Comparison of ENCODE assay signal across 20 cellular contexts in genomic region chr1:6065093-6065878, GRCh38.
"Had no signal": no experiment of that assay in that cellular context is flagged by ENCODE, and none has a peak within 500 bp of the region (broad histone marks: within the 10 kb centered on the region; RNA-seq: fewer than 3 reads in every experiment).

No MANE protein-coding gene starts in this region.

- H2AFZ ChIP-seq: parathyroid adenoma had no signal

- H3K36me3 ChIP-seq: colonic mucosa, tibial nerve, uterus had no signal

- ATAC-seq: activated CD4-positive, alpha-beta T cell treated with anti-CD3 and anti-CD28 coated beads for 36 hours; body of pancreas; mucosa of descending colon; WTC11 had no signal

- H3K9ac ChIP-seq: parathyroid adenoma had no signal

- H3K27me3 ChIP-seq: body of pancreas, colonic mucosa, tibial nerve, uterus had no signal

- H3K27me3 Mint-ChIP-seq: activated CD4-positive, alpha-beta T cell treated with anti-CD3 and anti-CD28 coated beads for 36 hours; activated naive CD8-positive, alpha-beta T cell treated with anti-CD3 and anti-CD28 coated beads, Interleukin-2, amount 10 ng/mL, durations not matched to agents 7 days and 5 days; natural killer cell treated with Interleukin-12 subunit alpha and Interleukin-12 subunit beta and Interleukin-15 and Interleukin-18, amount 100 ng/mL, for 72 hours; stimulated activated naive CD8-positive, alpha-beta T cell treated with anti-CD3 and anti-CD28 coated beads, Interleukin-15, Interleukin-2, amounts not matched to agents 100 ng/mL and 50 ng/mL, for 24 hours had no signal

- H3K4me3 Mint-ChIP-seq: activated CD4-positive, alpha-beta T cell treated with anti-CD3 and anti-CD28 coated beads for 36 hours; activated naive CD8-positive, alpha-beta T cell treated with anti-CD3 and anti-CD28 coated beads, Interleukin-2, amount 10 ng/mL, durations not matched to agents 7 days and 5 days; activated T-helper 1 cell treated with anti-CD3 and anti-CD28 coated beads, Interleukin-12 subunit alpha, Interleukin-12 subunit beta, Interleukin-2, Interleukin-4 antibody, amounts not matched to agents 30 ng/mL and 10 ng/mL and 1 ng/mL, durations not matched to agents 14 hours and 24 hours and 36 hours; natural killer cell treated with Interleukin-12 subunit alpha and Interleukin-12 subunit beta and Interleukin-15 and Interleukin-18, amount 100 ng/mL, for 72 hours; stimulated activated naive CD8-positive, alpha-beta T cell treated with anti-CD3 and anti-CD28 coated beads, Interleukin-15, Interleukin-2, amounts not matched to agents 100 ng/mL and 50 ng/mL, for 24 hours; T-helper 2 cell treated with Interferon-gamma antibody and Interleukin-4, amounts not matched to agents 5 μg/mL and 100 μg/mL, for 36 hours; WTC11 had no signal

- H3K36me3 Mint-ChIP-seq: WTC11 had no signal

- H3K4me3 ChIP-seq: body of pancreas, colonic mucosa, mucosa of descending colon, tibial nerve, uterus had no signal

- H3K79me2 ChIP-seq: parathyroid adenoma had no signal

- H3K4me1 ChIP-seq: body of pancreas, colonic mucosa, parathyroid adenoma, tibial nerve, uterus had no signal

- H3K9me3 ChIP-seq: body of pancreas, colonic mucosa, mucosa of descending colon, tibial nerve, uterus had no signal

- H3K4me1 Mint-ChIP-seq: activated naive CD8-positive, alpha-beta T cell treated with anti-CD3 and anti-CD28 coated beads, Interleukin-2, amount 10 ng/mL, durations not matched to agents 7 days and 5 days; WTC11 had no signal

- FAIRE-seq: endometrium, frontal cortex, TTC549 had no signal

- H3K9me3 Mint-ChIP-seq: activated naive CD8-positive, alpha-beta T cell treated with anti-CD3 and anti-CD28 coated beads, Interleukin-2, amount 10 ng/mL, durations not matched to agents 7 days and 5 days; activated T-helper 1 cell treated with anti-CD3 and anti-CD28 coated beads, Interleukin-12 subunit alpha, Interleukin-12 subunit beta, Interleukin-2, Interleukin-4 antibody, amounts not matched to agents 30 ng/mL and 10 ng/mL and 1 ng/mL, durations not matched to agents 14 hours and 24 hours and 36 hours; natural killer cell treated with Interleukin-12 subunit alpha and Interleukin-12 subunit beta and Interleukin-15 and Interleukin-18, amount 100 ng/mL, for 72 hours; stimulated activated naive CD8-positive, alpha-beta T cell treated with anti-CD3 and anti-CD28 coated beads, Interleukin-15, Interleukin-2, amounts not matched to agents 100 ng/mL and 50 ng/mL, for 24 hours; T-helper 2 cell treated with Interferon-gamma antibody and Interleukin-4, amounts not matched to agents 5 μg/mL and 100 μg/mL, for 36 hours; WTC11 had no signal

- H3K27ac Mint-ChIP-seq: activated CD4-positive, alpha-beta T cell treated with anti-CD3 and anti-CD28 coated beads for 36 hours; activated naive CD8-positive, alpha-beta T cell treated with anti-CD3 and anti-CD28 coated beads, Interleukin-2, amount 10 ng/mL, durations not matched to agents 7 days and 5 days; activated T-helper 1 cell treated with anti-CD3 and anti-CD28 coated beads, Interleukin-12 subunit alpha, Interleukin-12 subunit beta, Interleukin-2, Interleukin-4 antibody, amounts not matched to agents 30 ng/mL and 10 ng/mL and 1 ng/mL, durations not matched to agents 14 hours and 24 hours and 36 hours; natural killer cell treated with Interleukin-12 subunit alpha and Interleukin-12 subunit beta and Interleukin-15 and Interleukin-18, amount 100 ng/mL, for 72 hours; stimulated activated naive CD8-positive, alpha-beta T cell treated with anti-CD3 and anti-CD28 coated beads, Interleukin-15, Interleukin-2, amounts not matched to agents 100 ng/mL and 50 ng/mL, for 24 hours; T-helper 2 cell treated with Interferon-gamma antibody and Interleukin-4, amounts not matched to agents 5 μg/mL and 100 μg/mL, for 36 hours; WTC11 had no signal

- DNase-seq: activated CD4-positive, alpha-beta T cell treated with anti-CD3 and anti-CD28 coated beads for 36 hours; activated CD4-positive, alpha-beta T cell treated with anti-CD3 and anti-CD28 coated beads, Interleukin-2, amount 50 U/mL, for 48 hours; activated naive CD8-positive, alpha-beta T cell treated with anti-CD3 and anti-CD28 coated beads, Interleukin-2, amount 10 ng/mL, durations not matched to agents 7 days and 5 days; body of pancreas; colonic mucosa; mesenchymal stem cell; mucosa of descending colon; stimulated activated CD4-positive, alpha-beta T cell treated with anti-CD3 and anti-CD28 coated beads, Interleukin-12 subunit alpha, Interleukin-12 subunit beta, amount 100 ng/mL, for 4 hours; stimulated activated CD4-positive, alpha-beta T cell treated with anti-CD3 and anti-CD28 coated beads, Interleukin-1b, Interleukin-23, amount 100 ng/mL, for 48 hours; uterus had no signal

- H3K27ac ChIP-seq: body of pancreas, colonic mucosa, parathyroid adenoma, tibial nerve, uterus had no signal
